Comparison of ENCODE assay signal across 19 cellular contexts in genomic region chrX:21949689-21950088, GRCh38. TPM values are rescaled to one million over a fixed set of nuclear protein-coding genes. Genes with fewer than 3 reads are reported as not detected.
DNase-seq lines count a peak whose midpoint lies in the region; ATAC-seq, FAIRE-seq and TF ChIP-seq lines count a peak whose summit lies in the region.
"Had no signal": no experiment of that assay in that cellular context is flagged by ENCODE, and none has a peak within 500 bp of the region (broad histone marks: within the 10 kb centered on the region; RNA-seq: fewer than 3 reads in every experiment).

No MANE protein-coding gene starts in this region.

- H3K18ac ChIP-seq in IMR-90 (ENCODE audit: low read depth, low read length), result no peak overlapping the region

- H3K9me1 ChIP-seq in IMR-90 (ENCODE audit: insufficient read depth, low read length) (peaks cover 5% of the 10 kb centered on the region; the same call in 1 of the 2 replicates), K562 (ENCODE audit: control insufficient read depth, insufficient read depth, low read length) (no peaks in the 10 kb centered on the region)

- DNase-seq in IMR-90, result no peak
- no peak for DNase-seq in K562 (ENCODE audit: extremely low read depth in 1 of 4, low spot score in 3 of 4)
- no peak for DNase-seq in mesothelial cell of epicardium (ENCODE audit: low spot score in 2 of 2, unreplicated experiment in 2 of 2)
- no peak for DNase-seq in type B pancreatic cell (ENCODE audit: extremely low spot score, unreplicated experiment)
- DNase-seq in foreskin fibroblast, result no peak
- DNase-seq: CD8-positive, alpha-beta T cell; COR-L47; DMS153; DMS79 treated with DMSO at 0.1 percent for 48 hours; EL; GOT3; HCEC 1CT; HFFc6 had no signal

- BruUV-seq in IMR-90 (replicated peaks; lab: Mats Ljungman, UMichigan), result no TSS peak
- BruUV-seq in K562 (replicated peaks; lab: Mats Ljungman, UMichigan), result no TSS peak

- in situ Hi-C loops in IMR-90 (cut with MboI; ENCODE audit: low sequenced_read_pairs) (no loop called here), K562 (cut with MboI) (no loop called here)

- no peak for TF ChIP-seq POLR2A in IMR-90 (IDR thresholded peaks at IDR 0.05; ENCODE audit: low read depth, low read length)
- TF ChIP-seq POLR2A in K562 (conservative IDR thresholded peaks at IDR 0.05), result no peak

- no peak for TF ChIP-seq RAD21 in IMR-90 (IDR thresholded peaks at IDR 0.05; ENCODE audit: low read length)
- no peak for TF ChIP-seq RAD21 in K562 (CRISPR knock-in tag; conservative IDR thresholded peaks at IDR 0.05 in 1 of 2, IDR thresholded peaks at IDR 0.05 in 1 of 2)

- H3K4me3 Mint-ChIP-seq in mesothelial cell of epicardium, result no peak overlapping the region
- H3K4me3 Mint-ChIP-seq in type B pancreatic cell, result peak overlapping the region; percentile 4
- H3K4me3 Mint-ChIP-seq: CD14-positive monocyte; CD8-positive, alpha-beta T cell; HFFc6 had no signal

- H4K8ac ChIP-seq in IMR-90 (ENCODE audit: low read depth in 2 of 2, low read length in 2 of 2), result no peak overlapping the region

- no peak overlapping the region for H2AK9ac ChIP-seq in IMR-90 (replicated peaks; ENCODE audit: low read depth, low read length, poor library complexity)

- H3K27ac ChIP-seq in IMR-90 (ENCODE audit: insufficient read depth, low read length), result no peak overlapping the region
- H3K27ac ChIP-seq in K562 (ENCODE audit: extremely low read depth, low read depth, low read length), result no peak overlapping the region

- H3K27ac Mint-ChIP-seq in mesothelial cell of epicardium (peak overlapping the region; percentile 89), type B pancreatic cell (peak overlapping the region; percentile 86)
- H3K27ac Mint-ChIP-seq: CD14-positive monocyte had no signal

- no peak overlapping the region for H3K4me3 ChIP-seq in IMR-90 (ENCODE audit: insufficient read depth, low read depth, low read length)
- H3K4me3 ChIP-seq in K562, result no peak overlapping the region
- no peak overlapping the region for H3K4me3 ChIP-seq in foreskin fibroblast (ENCODE audit: low read depth in 1 of 2, low read length in 2 of 2)

- H3K14ac ChIP-seq in IMR-90 (replicated peaks; ENCODE audit: low read depth, low read length), result no peak overlapping the region

- no CpG with 5 or more reads among the region's 5 CpGs for WGBS in IMR-90 (ENCODE audit: extremely low coverage in 2 of 2, insufficient read length in 1 of 2), 2 experiments
- 69% methylated on average over 5 of the region's 5 CpGs for WGBS in K562 (ENCODE audit: insufficient coverage, low coverage, missing lambda C conversion rate)

- no peak overlapping the region for H3K23ac ChIP-seq in IMR-90 (ENCODE audit: low read depth, low read length)

- H3K36me3 ChIP-seq in IMR-90 (ENCODE audit: control insufficient read depth, insufficient read depth, low read length), result peaks cover 3% of the 10 kb centered on the region; the same call in 1 of the 2 replicates
- peaks cover 25% of the 10 kb centered on the region; the same call in 2 of the 3 replicates for H3K36me3 ChIP-seq in K562 (ENCODE audit: control insufficient read depth, insufficient read depth, low read length)

- POLR2A ChIA-PET in IMR-90 (lab: Charles Lee; ENCODE audit: unreplicated experiment), result no interaction called here
- POLR2A ChIA-PET in K562 (lab: Yijun Ruan, JAX), result interaction anchor here (0.6 to 1.3 kb wide), 2 partner anchors 11 to 124 kb away, joined by 3 to 5 read pairs; no protein-coding TSS in a partner anchor

- H3K9ac ChIP-seq in IMR-90 (ENCODE audit: low read depth, low read length) (no peak overlapping the region), K562 (ENCODE audit: insufficient read depth in 1 of 2, low read depth in 2 of 2, low read length in 2 of 2) (no peak overlapping the region)

- H3K4me1 Mint-ChIP-seq in mesothelial cell of epicardium (peaks cover 79% of the 10 kb centered on the region), type B pancreatic cell (ENCODE audit: unreplicated experiment) (peaks cover 54% of the 10 kb centered on the region)

- no peak for TF ChIP-seq EP300 in K562 (IDR thresholded peaks at IDR 0.05; ENCODE audit: low read length)

- no peak overlapping the region for H2AK5ac ChIP-seq in IMR-90 (ENCODE audit: low read depth, low read length)

- H2AFZ ChIP-seq in IMR-90 (replicated peaks; ENCODE audit: low read length, poor library complexity), result no peak overlapping the region
- no peak overlapping the region for H2AFZ ChIP-seq in K562 (ENCODE audit: low read depth, low read length)

- H3K4ac ChIP-seq in IMR-90 (ENCODE audit: low read depth, low read length), result no peak overlapping the region

- intact Hi-C loops in IMR-90 (cut with micrococcal nuclease) (no loop called here), K562 (cut with micrococcal nuclease) (no loop called here)

- H2BK20ac ChIP-seq in IMR-90 (ENCODE audit: low read depth, low read length), result no peak overlapping the region

- peaks cover 83% of the 10 kb centered on the region for H4K20me1 ChIP-seq in IMR-90 (ENCODE audit: insufficient read depth, low read length)
- H4K20me1 ChIP-seq in K562 (replicated peaks; ENCODE audit: control insufficient read depth, insufficient read depth, low read length), result peaks cover 18% of the 10 kb centered on the region

- TF ChIP-seq CTCF in IMR-90 (conservative IDR thresholded peaks at IDR 0.05; ENCODE audit: low read depth, low read length) (no peak), K562 (IDR thresholded peaks at IDR 0.05 in 2 of 3, conservative IDR thresholded peaks at IDR 0.05 in 1 of 3; ENCODE audit: insufficient read depth in 2 of 3, low read depth in 1 of 3, low read length in 3 of 3) (no peak), mesothelial cell of epicardium (IDR thresholded peaks at IDR 0.05; ENCODE audit: unreplicated experiment) (no peak), type B pancreatic cell (conservative IDR thresholded peaks at IDR 0.05) (no peak), foreskin fibroblast (IDR thresholded peaks at IDR 0.05; ENCODE audit: low read depth, low read length) (no peak)

- H3K79me1 ChIP-seq in IMR-90 (ENCODE audit: low read depth in 1 of 2, low read length in 2 of 2), result peaks cover 0 to 4% of the 10 kb centered on the region in 2 experiments; a peak in 1 of 4 replicates

- dilution Hi-C loops in IMR-90 (cut with HindIII; ENCODE audit: low sequenced_read_pairs, unreplicated experiment), result no loop called here

- H2BK5ac ChIP-seq in IMR-90 (ENCODE audit: low read depth, low read length, poor library complexity, severe bottlenecking), result no peak overlapping the region

- H3K27me3 ChIP-seq in IMR-90 (ENCODE audit: control insufficient read depth, insufficient read depth, low read length) (peaks cover 4% of the 10 kb centered on the region; the same call in 1 of the 2 replicates), K562 (ENCODE audit: control insufficient read depth in 2 of 2, insufficient read depth in 2 of 2, low read length in 2 of 2) (no peaks in the 10 kb centered on the region)

- H3K27me3 Mint-ChIP-seq in mesothelial cell of epicardium (ENCODE audit: low read depth), result no peaks in the 10 kb centered on the region
- H3K27me3 Mint-ChIP-seq in type B pancreatic cell, result no peaks in the 10 kb centered on the region

- no peak overlapping the region for H4K91ac ChIP-seq in IMR-90 (ENCODE audit: insufficient read depth, low read depth, low read length)

- no peak for FAIRE-seq in K562 (lab: Jason Lieb, UNC)
- FAIRE-seq: D721Med, G401.6, GM12891, GM19239 had no signal

- CTCF ChIA-PET in IMR-90 (lab: Yijun Ruan, JAX), result interaction anchor here (0.7 kb wide), 1 partner anchor 16 kb away, joined by 3 read pairs; no protein-coding TSS in a partner anchor
- CTCF ChIA-PET in K562 (lab: Yijun Ruan, JAX; ENCODE audit: low intra/inter-chr PET ratio), result no interaction called here

- H2BK15ac ChIP-seq in IMR-90 (ENCODE audit: low read depth, low read length), result no peak overlapping the region

- H3K36me3 Mint-ChIP-seq in mesothelial cell of epicardium, result peaks cover 4% of the 10 kb centered on the region
- H3K36me3 Mint-ChIP-seq in type B pancreatic cell, result peaks cover 8% of the 10 kb centered on the region
- H3K36me3 Mint-ChIP-seq: CD14-positive monocyte; CD8-positive, alpha-beta T cell had no signal

- no peak overlapping the region for H3K4me2 ChIP-seq in IMR-90 (ENCODE audit: low read depth, low read length)
- no peak overlapping the region for H3K4me2 ChIP-seq in K562 (ENCODE audit: insufficient read depth, low read length)

- H4K5ac ChIP-seq in IMR-90 (ENCODE audit: low read depth, low read length), result no peak overlapping the region

- H3K56ac ChIP-seq in IMR-90 (ENCODE audit: extremely low read depth, insufficient read depth, low read length), result no peak overlapping the region

- peaks cover 98% of the 10 kb centered on the region for H3K79me2 ChIP-seq in K562 (ENCODE audit: control insufficient read depth, insufficient read depth, low read length)

- no peaks in the 10 kb centered on the region for H3K9me3 ChIP-seq in IMR-90 (ENCODE audit: control insufficient read depth, insufficient read depth, low read length)
- H3K9me3 ChIP-seq in K562 (replicated peaks; ENCODE audit: control insufficient read depth, insufficient read depth, low read depth, low read length), result no peaks in the 10 kb centered on the region

- ATAC-seq in IMR-90 (ENCODE audit: low read depth), result no peak
- no peak for ATAC-seq in K562
- no peak for ATAC-seq in HG02642 (IDR thresholded peaks at IDR 0.05; ENCODE audit: poor library complexity, unreplicated experiment)

- H3K9me3 Mint-ChIP-seq in mesothelial cell of epicardium (peaks cover 4% of the 10 kb centered on the region), type B pancreatic cell (no peaks in the 10 kb centered on the region)
- H3K9me3 Mint-ChIP-seq: HFFc6 had no signal

- no peak overlapping the region for H2BK120ac ChIP-seq in IMR-90 (ENCODE audit: low read depth, low read length)

- peaks cover 9% of the 10 kb centered on the region for H3K4me1 ChIP-seq in IMR-90 (ENCODE audit: control insufficient read depth, insufficient read depth, low read length)
- peaks cover 0 to 37% of the 10 kb centered on the region in 2 experiments; a peak in 4 of 5 replicates for H3K4me1 ChIP-seq in K562 (replicated peaks in 1 of 2; ENCODE audit: control insufficient read depth in 2 of 2, insufficient read depth in 2 of 2, low read length in 2 of 2)

RNA-seq across cellular contexts. Expression of gene SMS, which starts 9.2 kb away (rescaled TPM):
- 230 and 439 TPM in 2 replicates for total RNA-seq in IMR-90 (2012; rRNA removed)
- 166 and 176 TPM in 2 replicates for polyA plus RNA-seq in IMR-90 (2012; rRNA removed)
- polyA plus RNA-seq in IMR-90 (2012; cell fraction: cytosol; rRNA removed), result 56.3 and 74.3 TPM in 2 replicates
- polyA plus RNA-seq in IMR-90 (2012; cell fraction: nucleus; rRNA removed; ENCODE audit: low replicate concordance), result 27.7 and 59.3 TPM in 2 replicates
- total RNA-seq in K562 (2011; cell fraction: chromatin; rRNA removed; ENCODE audit: low replicate concordance), result 13.0 and 19.7 TPM in 2 replicates
- total RNA-seq in K562 (2011; cell fraction: nucleolus; rRNA removed), result 12.6 and 13.3 TPM in 2 replicates
- 16.6 and 20.2 TPM in 2 replicates for total RNA-seq in K562 (2011; cell fraction: nucleoplasm; rRNA removed)
- total RNA-seq in K562 (2014; rRNA removed), result 158 and 164 TPM in 2 replicates
- total RNA-seq in K562 (2014; rRNA removed; fragmentation: Illumina TruSeq; extraction: Trizol), result 193 and 211 TPM in 2 replicates
- total RNA-seq in K562 (2015; rRNA removed; fragmentation: Illumina TruSeq; extraction: Trizol), result 179 and 192 TPM in 2 replicates
- total RNA-seq in K562 (2021), result 150 and 152 TPM in 2 replicates
- 75.5 and 111 TPM in 2 replicates for polyA plus RNA-seq in K562 (2011; rRNA removed)
- polyA plus RNA-seq in K562 (2011; cell fraction: cytosol; rRNA removed), result 63.9 and 64.3 TPM in 2 replicates
- polyA plus RNA-seq in K562 (2011; cell fraction: nucleus; rRNA removed), result 27.6 and 33.3 TPM in 2 replicates
- 98.5 and 157 TPM in 2 replicates for polyA plus RNA-seq in K562 (2012)
- polyA plus RNA-seq in K562 (2014; fragmentation: Illumina TruSeq; extraction: Trizol), result 181 and 193 TPM in 2 replicates
- polyA plus RNA-seq in K562 (2014; fragmentation: Nextera tagmentation; extraction: Ambion mirVana), result 10 to 100 TPM; 71.1 to 98.5 TPM
- polyA plus RNA-seq in K562 (2014; rRNA removed), result 133 TPM in 2 replicates
- 95.3 and 96.0 TPM in 2 replicates for polyA minus RNA-seq in K562 (2011; rRNA and poly(A)+ RNA removed)
- polyA minus RNA-seq in K562 (2011; cell fraction: cytosol; rRNA and poly(A)+ RNA removed), result 81.9 and 89.6 TPM in 2 replicates
- 11.8 and 20.5 TPM in 2 replicates for polyA minus RNA-seq in K562 (2011; cell fraction: nucleus; rRNA and poly(A)+ RNA removed)
- total RNA-seq in mesothelial cell of epicardium, result 172 to 176 TPM (median 174 TPM) in 3 replicates
- 138 and 277 TPM in 2 replicates for total RNA-seq in type B pancreatic cell (ENCODE audit: low replicate concordance)
